In the genomic region with DNA sequence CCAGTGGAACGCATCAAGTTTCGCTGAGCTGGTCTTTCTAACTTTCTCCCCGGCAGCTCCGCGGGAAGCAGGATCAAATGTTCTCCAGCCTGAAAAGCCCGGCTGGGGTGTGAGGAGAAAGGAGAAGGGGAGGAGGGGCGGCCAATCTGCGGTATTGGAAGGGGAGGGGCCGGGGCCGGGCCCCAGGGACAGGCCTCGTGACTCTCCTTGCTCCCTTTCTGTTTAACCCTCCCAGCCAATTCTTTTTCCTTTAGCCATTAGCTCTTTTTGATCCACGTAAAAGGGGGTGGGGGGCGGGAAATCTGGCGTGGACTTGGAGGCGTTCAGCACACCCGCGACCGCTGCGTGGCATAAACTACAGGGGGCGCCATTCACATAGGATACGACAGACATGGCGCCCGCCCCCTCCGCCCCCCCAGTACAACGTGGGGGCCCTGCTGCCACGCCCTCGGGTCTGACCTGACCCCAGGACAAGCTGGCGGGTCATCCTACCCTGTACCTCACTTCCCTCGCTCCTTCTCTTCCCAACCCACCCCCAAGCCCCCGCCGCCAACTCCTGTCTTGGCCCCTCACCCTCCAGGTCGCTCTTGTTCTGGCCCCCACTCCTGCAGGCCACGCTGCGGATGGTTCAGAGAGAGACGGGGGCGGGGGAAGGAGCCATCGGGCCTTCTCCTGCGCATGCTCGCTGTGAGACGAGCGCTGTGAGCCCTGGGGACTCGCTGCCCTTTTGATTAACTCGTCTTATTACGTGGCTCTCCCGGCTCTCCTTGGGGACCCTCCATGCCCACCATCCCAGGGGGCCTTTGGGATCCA, we compare ENCODE assay signal across 8 cellular contexts. TPM values are rescaled to one million over a fixed set of nuclear protein-coding genes. Genes with fewer than 3 reads are reported as not detected.
DNase-seq lines count a peak whose midpoint lies in the region; TF ChIP-seq lines count a peak whose summit lies in the region.

No MANE protein-coding gene starts in this region.

- H3K36me3 ChIP-seq in kidney epithelial cell (ENCODE audit: control insufficient read depth, insufficient read depth, low read length) = no peaks in the 10 kb centered on the region

- peak overlapping the region; percentile 37 for H3K4me3 ChIP-seq in kidney epithelial cell (ENCODE audit: low read depth, low read length)

- TF ChIP-seq CTCF in kidney epithelial cell (IDR thresholded peaks at IDR 0.05; ENCODE audit: insufficient read depth, low read length, poor library complexity, severe bottlenecking) = peak; percentile 74

- peak; percentile 11 for DNase-seq in NCI-H1092 treated with DMSO at 0.1 percent for 48 hours (lab: John Stamatoyannopoulos, UW)
- no peak for DNase-seq in NCI-H1092 (lab: John Stamatoyannopoulos, UW)
- DNase-seq in M059J (ENCODE audit: low read depth) = peak; percentile 80
- DNase-seq in activated CD4-positive, CD25-positive, alpha-beta regulatory T cell treated with anti-CD3 and anti-CD28 coated beads, Interleukin-2, amount 50 U/mL, for 72 hours = peak; percentile 74
- DNase-seq in cerebellar nuclear complex (lab: John Stamatoyannopoulos, UW) = peak; percentile 41 to 68
- DNase-seq in kidney epithelial cell (ENCODE audit: low read depth) = no peak
- peak in 2 of 3 donors; percentile 61 for DNase-seq in stimulated activated CD4-positive, alpha-beta T cell treated with anti-CD3 and anti-CD28 coated beads, Interleukin-12 subunit alpha, Interleukin-12 subunit beta, amount 100 ng/mL, for 48 hours (ENCODE audit: low read depth in 2 of 3, low spot score in 1 of 3)
- DNase-seq in 8988T = no peak

- H3K27me3 ChIP-seq in kidney epithelial cell (ENCODE audit: control insufficient read depth, insufficient read depth, low read length) = peaks cover under 1% of the 10 kb centered on the region

RNA-seq across cellular contexts. Expression of a gene that starts 7.8 kb away (rescaled TPM):
- 11.8 and 20.8 TPM in 2 replicates for total RNA-seq in M059J (2014; rRNA removed; shearing (Covaris generic))
- total RNA-seq in kidney epithelial cell = 0.25 and 0.41 TPM in 2 replicates

Comparison
In these comparisons a context has a peak if more than half of its experiments do, and no peak if none do; other contexts are left out.
1. DNase-seq: peak in NCI-H1092 treated with DMSO at 0.1 percent for 48 hours (single experiment), M059J (single experiment), activated CD4-positive, CD25-positive, alpha-beta regulatory T cell treated with anti-CD3 and anti-CD28 coated beads, Interleukin-2, amount 50 U/mL, for 72 hours (single experiment), cerebellar nuclear complex (2 of 2) and stimulated activated CD4-positive, alpha-beta T cell treated with anti-CD3 and anti-CD28 coated beads, Interleukin-12 subunit alpha, Interleukin-12 subunit beta, amount 100 ng/mL, for 48 hours (2 of 3); none in NCI-H1092 (single experiment), kidney epithelial cell (single experiment) and 8988T (single experiment).